ENCODE assay signal across 12 cellular contexts in the genomic region with DNA sequence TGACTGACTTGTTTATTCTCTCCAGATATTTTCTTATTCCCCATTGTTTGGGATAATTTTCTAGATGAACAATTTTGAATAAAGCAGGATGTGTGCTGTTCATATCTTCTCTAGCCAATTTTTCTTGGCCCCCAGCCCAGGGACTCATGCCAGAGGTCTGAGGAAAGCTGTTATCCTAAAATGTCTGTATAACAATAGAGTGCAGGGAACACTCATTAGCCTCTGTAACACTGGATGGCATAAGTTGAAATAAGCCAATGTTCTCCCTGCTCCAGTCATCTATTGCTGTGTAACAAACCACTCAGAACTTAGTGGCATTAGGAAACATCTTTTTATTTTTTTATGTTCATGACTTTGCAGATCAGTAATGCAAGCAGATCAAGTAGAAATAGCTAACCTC.
DNase-seq lines count a peak whose midpoint lies in the region; ATAC-seq and TF ChIP-seq lines count a peak whose summit lies in the region.
"Had no signal": no experiment of that assay in that cellular context is flagged by ENCODE, and none has a peak within 500 bp of the region (broad histone marks: within the 10 kb centered on the region; RNA-seq: fewer than 3 reads in every experiment).

No MANE protein-coding gene starts in this region.

- no peak for ATAC-seq in GM18909 (IDR thresholded peaks at IDR 0.05; ENCODE audit: poor library complexity, unreplicated experiment)
- ATAC-seq in GM21529 (IDR thresholded peaks at IDR 0.05; ENCODE audit: unreplicated experiment), result no peak
- ATAC-seq in HG02642 (IDR thresholded peaks at IDR 0.05; ENCODE audit: poor library complexity, unreplicated experiment), result no peak

- H3K36me3 Mint-ChIP-seq in activated T-helper 2 cell treated with anti-CD3 and anti-CD28 coated beads, Interferon-gamma antibody, Interleukin-2, Interleukin-4, amounts not matched to agents 10 μg/mL and 5 μg/mL and 100 μg/mL, durations not matched to agents 14 hours and 24 hours and 36 hours (ENCODE audit: low read depth), result no peaks in the 10 kb centered on the region

- H3K4me3 Mint-ChIP-seq in activated T-helper 2 cell treated with anti-CD3 and anti-CD28 coated beads, Interferon-gamma antibody, Interleukin-2, Interleukin-4, amounts not matched to agents 10 μg/mL and 5 μg/mL and 100 μg/mL, durations not matched to agents 14 hours and 24 hours and 36 hours (ENCODE audit: low read depth), result no peak overlapping the region

- peaks cover 41% of the 10 kb centered on the region for H3K9me3 Mint-ChIP-seq in activated T-helper 2 cell treated with anti-CD3 and anti-CD28 coated beads, Interferon-gamma antibody, Interleukin-2, Interleukin-4, amounts not matched to agents 10 μg/mL and 5 μg/mL and 100 μg/mL, durations not matched to agents 14 hours and 24 hours and 36 hours

- no peak overlapping the region for H3K4me3 ChIP-seq in fibroblast of the aortic adventitia (ENCODE audit: low read depth, low read length)
- H3K4me3 ChIP-seq in retinal pigment epithelial cell (ENCODE audit: low read length), result no peak overlapping the region
- H3K4me3 ChIP-seq: thoracic aorta had no signal

- H3K27me3 Mint-ChIP-seq in activated T-helper 2 cell treated with anti-CD3 and anti-CD28 coated beads, Interferon-gamma antibody, Interleukin-2, Interleukin-4, amounts not matched to agents 10 μg/mL and 5 μg/mL and 100 μg/mL, durations not matched to agents 14 hours and 24 hours and 36 hours (ENCODE audit: low read depth), result no peaks in the 10 kb centered on the region

- H3K4me1 Mint-ChIP-seq in activated T-helper 2 cell treated with anti-CD3 and anti-CD28 coated beads, Interferon-gamma antibody, Interleukin-2, Interleukin-4, amounts not matched to agents 10 μg/mL and 5 μg/mL and 100 μg/mL, durations not matched to agents 14 hours and 24 hours and 36 hours (ENCODE audit: low read depth), result no peaks in the 10 kb centered on the region

- intact Hi-C loops in activated T-helper 2 cell treated with anti-CD3 and anti-CD28 coated beads, Interferon-gamma antibody, Interleukin-2, Interleukin-4, amounts not matched to agents 10 μg/mL and 5 μg/mL and 100 μg/mL, durations not matched to agents 14 hours and 24 hours and 36 hours (cut with micrococcal nuclease), result no loop called here

- H3K27ac Mint-ChIP-seq in activated T-helper 2 cell treated with anti-CD3 and anti-CD28 coated beads, Interferon-gamma antibody, Interleukin-2, Interleukin-4, amounts not matched to agents 10 μg/mL and 5 μg/mL and 100 μg/mL, durations not matched to agents 14 hours and 24 hours and 36 hours, result no peak overlapping the region

- TF ChIP-seq CTCF in fibroblast of the aortic adventitia (IDR thresholded peaks at IDR 0.05; ENCODE audit: insufficient read depth, low read length) (no peak), retinal pigment epithelial cell (conservative IDR thresholded peaks at IDR 0.05; ENCODE audit: low read depth, low read length) (no peak)

- peak; percentile 85 for DNase-seq in NCI-H1105 (lab: John Stamatoyannopoulos, UW)
- DNase-seq in RPMI7951 (ENCODE audit: low read depth), result peak; percentile 84
- peak; percentile 25 for DNase-seq in fibroblast of the aortic adventitia (ENCODE audit: low read depth)
- DNase-seq in retinal pigment epithelial cell (ENCODE audit: low read depth), result peak; percentile 62
- no peak for DNase-seq in activated T-helper 2 cell treated with anti-CD3 and anti-CD28 coated beads, Interferon-gamma antibody, Interleukin-2, Interleukin-4, amounts not matched to agents 10 μg/mL and 5 μg/mL and 100 μg/mL, durations not matched to agents 14 hours and 24 hours and 36 hours (ENCODE audit: low spot score)
- DNase-seq: kidney, NCI-H510A treated with DMSO at 0.1 percent for 48 hours, T-helper 1 cell had no signal
